Comparison of ENCODE assay signal across 9 cellular contexts in genomic region chr1:33099290-33100118, GRCh38. TPM values are rescaled to one million over a fixed set of nuclear protein-coding genes. Genes with fewer than 3 reads are reported as not detected.
DNase-seq lines count a peak whose midpoint lies in the region; ATAC-seq and TF ChIP-seq lines count a peak whose summit lies in the region.
"Had no signal": no experiment of that assay in that cellular context is flagged by ENCODE, and none has a peak within 500 bp of the region (broad histone marks: within the 10 kb centered on the region; RNA-seq: fewer than 3 reads in every experiment).

No MANE protein-coding gene starts in this region.

- H2AFZ ChIP-seq in osteoblast (ENCODE audit: low read length) = no peak overlapping the region

- DNase-seq in NK-92 treated with Interleukin-12 subunit alpha and Interleukin-12 subunit beta, amount 100 ng/mL, for 24 hours (lab: John Stamatoyannopoulos, UW) = peak; percentile 83
- DNase-seq in NK-92 (lab: John Stamatoyannopoulos, UW; ENCODE audit: unreplicated experiment) (no peak), HT1080 (ENCODE audit: low read depth) (peak; percentile 100), osteoblast (ENCODE audit: insufficient read length, low spot score, missing footprints) (peak; percentile 95), cerebellum (ENCODE audit: low spot score) (no peak)
- peak in 3 of 4 experiments; percentile 20 to 42 (median 38) for DNase-seq in activated CD4-positive, CD25-positive, alpha-beta regulatory T cell (lab: John Stamatoyannopoulos, UW)
- peak; percentile 87 for DNase-seq in central memory CD4-positive, alpha-beta T cell

- H3K9me3 ChIP-seq in osteoblast (ENCODE audit: low read depth, low read length) = no peaks in the 10 kb centered on the region
- H3K9me3 ChIP-seq: A549 had no signal

- no peaks in the 10 kb centered on the region for H3K36me3 ChIP-seq in osteoblast (ENCODE audit: insufficient read depth, low read length)

- peaks cover 49% of the 10 kb centered on the region for H3K4me1 ChIP-seq in osteoblast (ENCODE audit: insufficient read depth, low read length)
- H3K4me1 ChIP-seq: A549 had no signal

- H3K27ac ChIP-seq in osteoblast (ENCODE audit: low read depth, low read length) = peak overlapping the region; percentile 82
- H3K27ac ChIP-seq: A549 had no signal

- no peaks in the 10 kb centered on the region for H3K79me2 ChIP-seq in osteoblast (ENCODE audit: insufficient read depth, low read length)

- H3K4me2 ChIP-seq in osteoblast (ENCODE audit: insufficient read depth, low read length) = peak overlapping the region; percentile 59
- H3K4me2 ChIP-seq: A549 had no signal

- peak; percentile 74 for TF ChIP-seq CTCF in osteoblast (IDR thresholded peaks at IDR 0.05; ENCODE audit: extremely low read depth, low read depth, low read length)

- H3K27me3 ChIP-seq in osteoblast (ENCODE audit: insufficient read depth, low read length) = no peaks in the 10 kb centered on the region

- no peak for ATAC-seq in HG02759 (IDR thresholded peaks at IDR 0.05; ENCODE audit: unreplicated experiment)

- no peaks in the 10 kb centered on the region for H4K20me1 ChIP-seq in osteoblast (ENCODE audit: insufficient read depth, low read length)

- no peak overlapping the region for H3K4me3 ChIP-seq in osteoblast (ENCODE audit: insufficient read depth, low read length)
- H3K4me3 ChIP-seq: A549 had no signal

RNA-seq across cellular contexts. Expression of gene AZIN2, which starts 18.6 kb away (rescaled TPM):
- 2.3 and 5.5 TPM in 2 replicates for total RNA-seq in HT1080 (2014; rRNA removed; shearing (Covaris generic))
- polyA plus RNA-seq in HT1080 (2015; cell fraction: cytosol; rRNA removed) = 4.5 and 5.1 TPM in 2 replicates
- polyA plus RNA-seq in HT1080 (2015; cell fraction: nucleus; rRNA removed) = 10.2 and 17.3 TPM in 2 replicates
- total RNA-seq in osteoblast (11.8 and 18.8 TPM in 2 replicates), cerebellum (8.7 TPM)

Comparison
In these comparisons a context has a peak if more than half of its experiments do, and no peak if none do; other contexts are left out.
1. DNase-seq: peak in NK-92 treated with Interleukin-12 subunit alpha and Interleukin-12 subunit beta, amount 100 ng/mL, for 24 hours (single experiment), HT1080 (single experiment), activated CD4-positive, CD25-positive, alpha-beta regulatory T cell (3 of 4), central memory CD4-positive, alpha-beta T cell (single experiment) and osteoblast (single experiment); none in NK-92 (single experiment) and cerebellum (single experiment).